Comparison of ENCODE assay signal across 12 cellular contexts in genomic region chr2:36951574-36951973, GRCh38. TPM values are rescaled to one million over a fixed set of nuclear protein-coding genes. Genes with fewer than 3 reads are reported as not detected.
DNase-seq lines count a peak whose midpoint lies in the region; ATAC-seq and TF ChIP-seq lines count a peak whose summit lies in the region.
"Had no signal": no experiment of that assay in that cellular context is flagged by ENCODE, and none has a peak within 500 bp of the region (broad histone marks: within the 10 kb centered on the region; RNA-seq: fewer than 3 reads in every experiment).

No MANE protein-coding gene starts in this region.

- peaks cover 33% of the 10 kb centered on the region for H3K36me3 Mint-ChIP-seq in CD8-positive, alpha-beta T cell

- H3K4me1 Mint-ChIP-seq in CD8-positive, alpha-beta T cell (ENCODE audit: low read depth), result peaks cover 47% of the 10 kb centered on the region

- no peak overlapping the region for H3K9ac ChIP-seq in fibroblast of lung (ENCODE audit: insufficient read depth, low read length)

- no peak overlapping the region for H3K27ac ChIP-seq in fibroblast of lung (ENCODE audit: insufficient read depth, low read length)
- peak overlapping the region; percentile 81 for H3K27ac ChIP-seq in psoas muscle
- H3K27ac ChIP-seq in uterus, result no peak overlapping the region
- H3K27ac ChIP-seq in CD8-positive, alpha-beta T cell (ENCODE audit: low read depth, low read length), result no peak overlapping the region
- H3K27ac ChIP-seq in esophagus muscularis mucosa (replicated peaks in 1 of 4), result no peak overlapping the region
- H3K27ac ChIP-seq in prostate gland, result no peak overlapping the region

- POLR2A ChIA-PET in CD8-positive, alpha-beta T cell (lab: Charles Lee), result no interaction called here

- no peaks in the 10 kb centered on the region for H3K36me3 ChIP-seq in fibroblast of lung (ENCODE audit: control insufficient read depth, insufficient read depth, low read length)
- H3K36me3 ChIP-seq in psoas muscle (ENCODE audit: insufficient read depth in 1 of 2, low read depth in 1 of 2), result no peaks in the 10 kb centered on the region
- H3K36me3 ChIP-seq in uterus, result no peaks in the 10 kb centered on the region
- no peaks in the 10 kb centered on the region for H3K36me3 ChIP-seq in CD8-positive, alpha-beta T cell (ENCODE audit: insufficient read depth, low read length)
- no peaks in the 10 kb centered on the region for H3K36me3 ChIP-seq in esophagus muscularis mucosa
- no peaks in the 10 kb centered on the region for H3K36me3 ChIP-seq in prostate gland

- TF ChIP-seq POLR2A in uterus (IDR thresholded peaks at IDR 0.05), result no peak
- no peak for TF ChIP-seq POLR2A in esophagus muscularis mucosa (IDR thresholded peaks at IDR 0.05; ENCODE audit: low read depth)
- TF ChIP-seq POLR2A in prostate gland (IDR thresholded peaks at IDR 0.05), result no peak

- H3K27me3 Mint-ChIP-seq in CD8-positive, alpha-beta T cell (ENCODE audit: low read depth), result no peaks in the 10 kb centered on the region
- H3K27me3 Mint-ChIP-seq: activated CD8-positive, alpha-beta memory T cell treated with anti-CD3 and anti-CD28 coated beads, Interleukin-2, amount 10 ng/mL, durations not matched to agents 7 days and 5 days had no signal

- peak; percentile 76 for ATAC-seq in SK-N-SH treated with all-trans-retinoic acid at 6 μM for 48 hours
- peak; percentile 96 to 98 (median 96) for ATAC-seq in psoas muscle
- no peak for ATAC-seq in CD8-positive, alpha-beta T cell
- ATAC-seq: activated CD8-positive, alpha-beta memory T cell treated with anti-CD3 and anti-CD28 coated beads, Interleukin-2, amount 10 ng/mL, durations not matched to agents 7 days and 5 days had no signal

- DNase-seq in HT1080 (ENCODE audit: low read depth), result peak; percentile 74
- peak; percentile 31 to 57 for DNase-seq in fibroblast of lung (ENCODE audit: low read depth in 2 of 2)
- no peak for DNase-seq in psoas muscle
- no peak for DNase-seq in uterus
- DNase-seq in CD8-positive, alpha-beta T cell, result no peak
- no peak for DNase-seq in esophagus muscularis mucosa (ENCODE audit: extremely low spot score)
- no peak for DNase-seq in prostate gland (ENCODE audit: low spot score)
- DNase-seq: activated CD8-positive, alpha-beta memory T cell treated with anti-CD3 and anti-CD28 coated beads, Interleukin-2, amount 10 ng/mL, durations not matched to agents 7 days and 5 days; DND-41; stimulated activated CD4-positive, alpha-beta T cell treated with anti-CD3 and anti-CD28 coated beads, Interleukin-4, amount 100 ng/mL, for 1 hour had no signal

- H3K4me1 ChIP-seq in fibroblast of lung (ENCODE audit: control insufficient read depth, extremely low read depth, insufficient read depth, low read length) (peaks cover 6% of the 10 kb centered on the region), psoas muscle (peaks cover 31% of the 10 kb centered on the region), uterus (no peaks in the 10 kb centered on the region), esophagus muscularis mucosa (peaks cover 16 to 33% (median 24%) of the 10 kb centered on the region in 4 donors), prostate gland (replicated peaks) (no peaks in the 10 kb centered on the region)
- H3K4me1 ChIP-seq in CD8-positive, alpha-beta T cell (ENCODE audit: insufficient read depth, low read length), result peaks cover 7% of the 10 kb centered on the region

- CTCF ChIA-PET in CD8-positive, alpha-beta T cell (lab: Charles Lee), result no interaction called here

- H3K27me3 ChIP-seq in fibroblast of lung (ENCODE audit: control insufficient read depth, insufficient read depth, low read length) (no peaks in the 10 kb centered on the region), psoas muscle (ENCODE audit: insufficient read depth in 3 of 3, low read length in 2 of 3) (no peaks in the 10 kb centered on the region), uterus (no peaks in the 10 kb centered on the region), esophagus muscularis mucosa (no peaks in the 10 kb centered on the region), prostate gland (replicated peaks; ENCODE audit: insufficient read depth) (no peaks in the 10 kb centered on the region)
- no peaks in the 10 kb centered on the region for H3K27me3 ChIP-seq in CD8-positive, alpha-beta T cell (ENCODE audit: insufficient read depth, low read length)

- intact Hi-C loops in psoas muscle (cut with DNase I) (no loop called here), uterus (cut with DNase I; ENCODE audit: low total_unique reads) (no loop called here), esophagus muscularis mucosa (cut with DNase I) (no loop called here), prostate gland (cut with DNase I) (no loop called here)
- intact Hi-C loops in CD8-positive, alpha-beta T cell (cut with DNase I, micrococcal nuclease), result no loop called here

- H3K9me3 ChIP-seq in fibroblast of lung (ENCODE audit: control insufficient read depth, insufficient read depth, low read depth, low read length) (no peaks in the 10 kb centered on the region), psoas muscle (no peaks in the 10 kb centered on the region), uterus (no peaks in the 10 kb centered on the region), esophagus muscularis mucosa (no peaks in the 10 kb centered on the region), prostate gland (no peaks in the 10 kb centered on the region)
- no peaks in the 10 kb centered on the region for H3K9me3 ChIP-seq in CD8-positive, alpha-beta T cell (ENCODE audit: low read length)

- H3K79me2 ChIP-seq in fibroblast of lung (ENCODE audit: control insufficient read depth, insufficient read depth, low read length), result peaks cover 24% of the 10 kb centered on the region

- H3K4me3 ChIP-seq in fibroblast of lung (replicated peaks in 1 of 4; ENCODE audit: control extremely low read depth in 1 of 4, insufficient read depth in 1 of 4, low read depth in 3 of 4, low read length in 4 of 4) (no peak overlapping the region), psoas muscle (no peak overlapping the region), uterus (no peak overlapping the region), esophagus muscularis mucosa (no peak overlapping the region), prostate gland (no peak overlapping the region)
- H3K4me3 ChIP-seq in CD8-positive, alpha-beta T cell (ENCODE audit: low read depth, low read length), result no peak overlapping the region

- H3K9me3 Mint-ChIP-seq in CD8-positive, alpha-beta T cell, result no peaks in the 10 kb centered on the region
- H3K9me3 Mint-ChIP-seq: neural crest cell had no signal

- H4K20me1 ChIP-seq in fibroblast of lung (ENCODE audit: control insufficient read depth, extremely low read depth, insufficient read depth, low read length), result no peaks in the 10 kb centered on the region

- TF ChIP-seq CTCF in fibroblast of lung (conservative IDR thresholded peaks at IDR 0.05 in 1 of 2, IDR thresholded peaks at IDR 0.05 in 1 of 2; ENCODE audit: low read depth in 1 of 2, low read length in 2 of 2) (no peak), psoas muscle (IDR thresholded peaks at IDR 0.05) (no peak), uterus (IDR thresholded peaks at IDR 0.05) (no peak), esophagus muscularis mucosa (IDR thresholded peaks at IDR 0.05) (no peak), prostate gland (IDR thresholded peaks at IDR 0.05) (no peak)
- TF ChIP-seq CTCF in CD8-positive, alpha-beta T cell (IDR thresholded peaks at IDR 0.05), result no peak

- no peak overlapping the region for H3K27ac Mint-ChIP-seq in CD8-positive, alpha-beta T cell
- H3K27ac Mint-ChIP-seq: activated CD8-positive, alpha-beta memory T cell treated with anti-CD3 and anti-CD28 coated beads, Interleukin-2, amount 10 ng/mL, durations not matched to agents 7 days and 5 days had no signal

- no peak overlapping the region for H2AFZ ChIP-seq in fibroblast of lung (ENCODE audit: low read length)

- no peak overlapping the region for H3K4me2 ChIP-seq in fibroblast of lung (ENCODE audit: extremely low read depth, insufficient read depth, low read length)

- H3K4me3 Mint-ChIP-seq in CD8-positive, alpha-beta T cell, result no peak overlapping the region
- H3K4me3 Mint-ChIP-seq: activated CD8-positive, alpha-beta memory T cell treated with anti-CD3 and anti-CD28 coated beads, Interleukin-2, amount 10 ng/mL, durations not matched to agents 7 days and 5 days; neural crest cell had no signal

- TF ChIP-seq EP300 in esophagus muscularis mucosa (IDR thresholded peaks at IDR 0.05), result no peak

- 76 to 87% (median 78%) methylated on average over 7 of the region's 7 CpGs for WGBS in psoas muscle, 3 donors
- 93% methylated on average over 7 of the region's 7 CpGs for WGBS in esophagus muscularis mucosa
- WGBS in prostate gland, result 91% methylated on average over 7 of the region's 7 CpGs

TF ChIP-seq in SK-N-SH treated with all-trans-retinoic acid at 6 μM for 48 hours, 23 proteins besides CTCF, POLR2A, EP300 and RAD21 (continues in another document):
- TF ChIP-seq ZC3H10 (CRISPR knock-in tag; IDR thresholded peaks at IDR 0.05) (no peak), TOX (CRISPR knock-in tag; IDR thresholded peaks at IDR 0.05; ENCODE audit: borderline replicate concordance) (no peak), GLIS3 (CRISPR knock-in tag; IDR thresholded peaks at IDR 0.05) (no peak)

RNA-seq across cellular contexts. Expression of gene STRN, which starts 14.8 kb away (rescaled TPM):
- 10.2 and 14.8 TPM in 2 replicates for total RNA-seq in HT1080 (2014; rRNA removed; shearing (Covaris generic))
- polyA plus RNA-seq in HT1080 (2015; cell fraction: cytosol; rRNA removed), result 8.5 and 11.5 TPM in 2 replicates
- 14.0 TPM in 2 replicates for polyA plus RNA-seq in HT1080 (2015; cell fraction: nucleus; rRNA removed)
- total RNA-seq in fibroblast of lung (13.4 and 13.7 TPM in 2 replicates), psoas muscle (10 to 100 TPM; 28.1 to 41.4 (median 29.5) TPM), uterus (10 to 100 TPM; 12.0 to 29.0 (median 20.2) TPM), esophagus muscularis mucosa (10 to 100 TPM; 17.6 to 21.8 (median 20.0) TPM), prostate gland (10 to 100 TPM; 15.0 to 32.3 TPM)
- polyA plus RNA-seq in fibroblast of lung (17.5 and 19.9 TPM in 2 replicates), psoas muscle (10 to 100 TPM; 12.7 to 48.5 (median 27.6) TPM)
- polyA plus RNA-seq in fibroblast of lung (2012), result 10.7 and 12.8 TPM in 2 replicates
- 7.7 and 8.5 TPM in 2 replicates for polyA minus RNA-seq in fibroblast of lung (ENCODE audit: low replicate concordance)
- total RNA-seq in CD8-positive, alpha-beta T cell, result 10 to 100 TPM; 15.6 to 17.4 TPM

Comparison
In these comparisons a context has a peak if more than half of its experiments do, and no peak if none do; other contexts are left out.
1. DNase-seq: peak in HT1080 (single experiment) and fibroblast of lung (2 of 2); none in psoas muscle (0 of 2), uterus (0 of 2), CD8-positive, alpha-beta T cell (0 of 7), esophagus muscularis mucosa (single experiment) and prostate gland (single experiment).